Comparison of ENCODE assay signal across 23 cellular contexts in the genomic region with DNA sequence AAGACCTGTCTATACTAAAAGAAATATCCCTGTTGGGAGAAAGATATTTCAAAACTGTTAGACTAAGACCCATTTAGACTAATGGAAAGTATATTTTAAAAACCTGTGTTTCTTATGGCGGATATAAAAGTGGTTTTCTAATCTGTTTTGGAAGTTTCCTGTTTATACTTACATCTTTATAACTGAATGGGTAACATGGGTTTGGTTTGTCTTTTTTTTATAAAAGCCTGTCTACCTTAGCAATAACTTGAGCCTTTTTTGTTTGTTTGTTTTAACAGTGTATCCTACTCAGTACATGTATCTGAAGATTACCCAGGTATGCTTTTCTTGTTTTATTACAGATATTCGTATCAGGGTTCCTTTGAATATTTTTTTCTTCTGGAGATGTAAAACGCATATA.
DNase-seq lines count a peak whose midpoint lies in the region; ATAC-seq and TF ChIP-seq lines count a peak whose summit lies in the region.
"Had no signal": no experiment of that assay in that cellular context is flagged by ENCODE, and none has a peak within 500 bp of the region (broad histone marks: within the 10 kb centered on the region; RNA-seq: fewer than 3 reads in every experiment).

No MANE protein-coding gene starts in this region.

- in situ Hi-C loops in mammary epithelial cell (cut with MboI; ENCODE audit: low sequenced_read_pairs in 2 of 2) = no loop called here

- dilution Hi-C loops in mammary epithelial cell (cut with HindIII; ENCODE audit: low sequenced_read_pairs) = no loop called here

- H4K20me1 ChIP-seq in mammary epithelial cell (ENCODE audit: insufficient read depth, low read length) (no peaks in the 10 kb centered on the region), PC-3 (ENCODE audit: low read length) (no peaks in the 10 kb centered on the region)

- H2AFZ ChIP-seq in mammary epithelial cell (ENCODE audit: low read depth, low read length) (no peak overlapping the region), PC-3 (ENCODE audit: low read length) (no peak overlapping the region)

- H3K27ac ChIP-seq in thyroid gland = peak overlapping the region in 2 of 3 donors; percentile 26 to 28
- H3K27ac ChIP-seq in mammary epithelial cell (ENCODE audit: insufficient read depth, low read depth, low read length) = no peak overlapping the region
- no peak overlapping the region for H3K27ac ChIP-seq in PC-3 (ENCODE audit: low read length)
- H3K27ac ChIP-seq: esophagus squamous epithelium, gastroesophageal sphincter, neutrophil, psoas muscle had no signal

- H3K36me3 Mint-ChIP-seq in stimulated activated naive CD8-positive, alpha-beta T cell treated with anti-CD3 and anti-CD28 coated beads, Interleukin-15, Interleukin-2, amounts not matched to agents 100 ng/mL and 50 ng/mL, for 24 hours (ENCODE audit: low read depth) = peaks cover 7% of the 10 kb centered on the region
- H3K36me3 Mint-ChIP-seq in T-helper 17 cell (ENCODE audit: low read depth) = peaks cover 4% of the 10 kb centered on the region
- peaks cover 9% of the 10 kb centered on the region for H3K36me3 Mint-ChIP-seq in central memory CD8-positive, alpha-beta T cell (ENCODE audit: insufficient read depth)

- H3K27me3 Mint-ChIP-seq in stimulated activated naive CD8-positive, alpha-beta T cell treated with anti-CD3 and anti-CD28 coated beads, Interleukin-15, Interleukin-2, amounts not matched to agents 100 ng/mL and 50 ng/mL, for 24 hours = no peaks in the 10 kb centered on the region
- H3K27me3 Mint-ChIP-seq in T-helper 17 cell = no peaks in the 10 kb centered on the region
- no peaks in the 10 kb centered on the region for H3K27me3 Mint-ChIP-seq in central memory CD8-positive, alpha-beta T cell
- H3K27me3 Mint-ChIP-seq: activated B cell treated with CpG ODN at 0.5 μM for 24 hours; stimulated activated naive B cell treated with anti-CD40 and anti-IgM and Interleukin-4, amounts not matched to agents 10 μg/mL and 1 μg/mL and 100 μg/mL, for 72 hours had no signal

- H3K27me3 ChIP-seq in thyroid gland = no peaks in the 10 kb centered on the region
- no peaks in the 10 kb centered on the region for H3K27me3 ChIP-seq in mammary epithelial cell (ENCODE audit: insufficient read depth, low read length)
- no peaks in the 10 kb centered on the region for H3K27me3 ChIP-seq in PC-3 (ENCODE audit: low read length)
- H3K27me3 ChIP-seq: esophagus squamous epithelium, gastroesophageal sphincter, neutrophil had no signal

- H3K4me3 Mint-ChIP-seq in stimulated activated naive CD8-positive, alpha-beta T cell treated with anti-CD3 and anti-CD28 coated beads, Interleukin-15, Interleukin-2, amounts not matched to agents 100 ng/mL and 50 ng/mL, for 24 hours = peak overlapping the region; percentile 27
- H3K4me3 Mint-ChIP-seq in T-helper 17 cell = peak overlapping the region; percentile 41
- H3K4me3 Mint-ChIP-seq in central memory CD8-positive, alpha-beta T cell = peak overlapping the region; percentile 55
- H3K4me3 Mint-ChIP-seq: activated B cell treated with CpG ODN at 0.5 μM for 24 hours; endodermal cell; stimulated activated naive B cell treated with anti-CD40 and anti-IgM and Interleukin-4, amounts not matched to agents 10 μg/mL and 1 μg/mL and 100 μg/mL, for 72 hours had no signal

- H3K79me2 ChIP-seq in mammary epithelial cell (ENCODE audit: insufficient read depth, low read length) = peaks cover 25% of the 10 kb centered on the region
- H3K79me2 ChIP-seq in PC-3 (ENCODE audit: low read length) = no peaks in the 10 kb centered on the region

- no peak for DNase-seq in stimulated activated naive CD8-positive, alpha-beta T cell treated with anti-CD3 and anti-CD28 coated beads, Interleukin-15, Interleukin-2, amounts not matched to agents 100 U/mL and 50 U/mL, for 24 hours
- DNase-seq in T-helper 17 cell (no peak), thyroid gland (no peak), NCI-H1048 (lab: John Stamatoyannopoulos, UW) (no peak), mammary epithelial cell (no peak), PC-3 (no peak)
- no peak for DNase-seq in central memory CD8-positive, alpha-beta T cell (ENCODE audit: low spot score in 2 of 2)
- DNase-seq: activated B cell treated with CpG ODN at 0.5 μM for 24 hours; DMS53; endodermal cell; esophagus squamous epithelium; hypothalamus; islet precursor cell; KG1; MV-4-11; NCI-H1694 treated with DMSO at 0.1 percent for 48 hours; NCI-H526 treated with DMSO at 0.1 percent for 48 hours; psoas muscle; stimulated activated naive B cell treated with anti-CD40 and anti-IgM and Interleukin-4, amounts not matched to agents 10 μg/mL and 1 μg/mL and 100 μg/mL, for 72 hours had no signal

- H3K36me3 ChIP-seq in thyroid gland (no peaks in the 10 kb centered on the region), mammary epithelial cell (ENCODE audit: insufficient read depth, low read length) (no peaks in the 10 kb centered on the region), PC-3 (ENCODE audit: low read depth, low read length) (no peaks in the 10 kb centered on the region; the same call in 1 of the 2 replicates)
- H3K36me3 ChIP-seq: esophagus squamous epithelium, gastroesophageal sphincter, neutrophil had no signal

- intact Hi-C loops in thyroid gland (cut with DNase I) = no loop called here
- intact Hi-C loops in mammary epithelial cell (cut with micrococcal nuclease) = loop anchor here (2.0 to 10.0 kb wide), 5 partner anchors 165 to 425 kb away; no protein-coding TSS in a partner anchor
- intact Hi-C loops in PC-3 (cut with micrococcal nuclease) = no loop called here

- no peak overlapping the region for H3K4me3 ChIP-seq in thyroid gland (replicated peaks in 1 of 3)
- H3K4me3 ChIP-seq in mammary epithelial cell (replicated peaks in 1 of 3; ENCODE audit: insufficient read depth in 1 of 3, low read depth in 2 of 3, low read length in 3 of 3) = no peak overlapping the region
- H3K4me3 ChIP-seq in PC-3 (ENCODE audit: low read length) = no peak overlapping the region
- H3K4me3 ChIP-seq: esophagus squamous epithelium, gastroesophageal sphincter, psoas muscle had no signal

- CTCF ChIA-PET in mammary epithelial cell (lab: Charles Lee; ENCODE audit: low non-redundant PET) (no interaction called here), PC-3 (lab: Charles Lee) (no interaction called here)

- TF ChIP-seq CTCF in thyroid gland (IDR thresholded peaks at IDR 0.05) = no peak
- TF ChIP-seq CTCF in mammary epithelial cell (conservative IDR thresholded peaks at IDR 0.05 in 1 of 2, IDR thresholded peaks at IDR 0.05 in 1 of 2; ENCODE audit: extremely low read depth in 1 of 2, insufficient read depth in 1 of 2, low read depth in 1 of 2, low read length in 2 of 2) = no peak
- TF ChIP-seq CTCF in PC-3 (conservative IDR thresholded peaks at IDR 0.05; ENCODE audit: low read depth, low read length) = no peak

- peaks cover 52% of the 10 kb centered on the region for H3K4me1 Mint-ChIP-seq in stimulated activated naive CD8-positive, alpha-beta T cell treated with anti-CD3 and anti-CD28 coated beads, Interleukin-15, Interleukin-2, amounts not matched to agents 100 ng/mL and 50 ng/mL, for 24 hours (ENCODE audit: low read depth)
- H3K4me1 Mint-ChIP-seq in T-helper 17 cell = peaks cover 40% of the 10 kb centered on the region
- peaks cover 67% of the 10 kb centered on the region for H3K4me1 Mint-ChIP-seq in central memory CD8-positive, alpha-beta T cell

- peak overlapping the region; percentile 86 for H3K27ac Mint-ChIP-seq in stimulated activated naive CD8-positive, alpha-beta T cell treated with anti-CD3 and anti-CD28 coated beads, Interleukin-15, Interleukin-2, amounts not matched to agents 100 ng/mL and 50 ng/mL, for 24 hours
- peak overlapping the region; percentile 96 for H3K27ac Mint-ChIP-seq in T-helper 17 cell
- H3K27ac Mint-ChIP-seq in central memory CD8-positive, alpha-beta T cell (ENCODE audit: low read depth) = peak overlapping the region; percentile 87
- H3K27ac Mint-ChIP-seq: activated B cell treated with CpG ODN at 0.5 μM for 24 hours; endodermal cell; stimulated activated naive B cell treated with anti-CD40 and anti-IgM and Interleukin-4, amounts not matched to agents 10 μg/mL and 1 μg/mL and 100 μg/mL, for 72 hours had no signal

- H3K4me2 ChIP-seq in mammary epithelial cell (ENCODE audit: insufficient read depth, low read depth, low read length) (no peak overlapping the region), PC-3 (ENCODE audit: low read length) (no peak overlapping the region)

- no peaks in the 10 kb centered on the region for H3K9me3 ChIP-seq in T-helper 17 cell (ENCODE audit: control insufficient read depth, low read length, poor library complexity, severe bottlenecking)
- H3K9me3 ChIP-seq in thyroid gland = no peaks in the 10 kb centered on the region
- H3K9me3 ChIP-seq in mammary epithelial cell (replicated peaks; ENCODE audit: insufficient read depth, low read length) = no peaks in the 10 kb centered on the region
- H3K9me3 ChIP-seq in PC-3 (ENCODE audit: low read length) = no peaks in the 10 kb centered on the region
- H3K9me3 ChIP-seq: esophagus squamous epithelium, gastroesophageal sphincter, neutrophil, psoas muscle had no signal

- TF ChIP-seq POLR2A in thyroid gland (IDR thresholded peaks at IDR 0.05) = no peak

- H3K9ac ChIP-seq in mammary epithelial cell (ENCODE audit: insufficient read depth, low read length) = no peak overlapping the region
- no peak overlapping the region for H3K9ac ChIP-seq in PC-3 (ENCODE audit: low read length)

- BruUV-seq in mammary epithelial cell (replicated peaks; lab: Mats Ljungman, UMichigan) = no TSS peak
- no TSS peak for BruUV-seq in PC-3 (replicated peaks; lab: Mats Ljungman, UMichigan)

- H3F3A ChIP-seq in PC-3 (ENCODE audit: low read length, unreplicated experiment) = no peaks in the 10 kb centered on the region

- POLR2A ChIA-PET in PC-3 (lab: Charles Lee; ENCODE audit: unreplicated experiment) = no interaction called here

- H3K4me1 ChIP-seq in thyroid gland (peaks cover 8 to 27% of the 10 kb centered on the region in 2 donors), mammary epithelial cell (ENCODE audit: insufficient read depth, low read length) (no peaks in the 10 kb centered on the region), PC-3 (ENCODE audit: insufficient read depth, low read length) (no peaks in the 10 kb centered on the region)
- H3K4me1 ChIP-seq: psoas muscle had no signal

- H3K9me2 ChIP-seq in PC-3 (replicated peaks; ENCODE audit: low read length) = no peaks in the 10 kb centered on the region

- ATAC-seq in stimulated activated naive CD8-positive, alpha-beta T cell treated with anti-CD3 and anti-CD28 coated beads, Interleukin-15, Interleukin-2, amounts not matched to agents 100 U/mL and 50 U/mL, for 24 hours = no peak
- ATAC-seq in T-helper 17 cell = peak; percentile 49
- peak; percentile 38 for ATAC-seq in central memory CD8-positive, alpha-beta T cell (replicated peaks; ENCODE audit: extremely low read depth, poor library complexity, severe bottlenecking)
- no peak for ATAC-seq in PC-3
- ATAC-seq: gastroesophageal sphincter; HCT116; psoas muscle; stimulated activated naive B cell treated with anti-CD40 and anti-IgM and Interleukin-4, amounts not matched to agents 10 μg/mL and 1 μg/mL and 100 μg/mL, for 72 hours had no signal

- no peaks in the 10 kb centered on the region for H3K9me3 Mint-ChIP-seq in stimulated activated naive CD8-positive, alpha-beta T cell treated with anti-CD3 and anti-CD28 coated beads, Interleukin-15, Interleukin-2, amounts not matched to agents 100 ng/mL and 50 ng/mL, for 24 hours
- no peaks in the 10 kb centered on the region for H3K9me3 Mint-ChIP-seq in central memory CD8-positive, alpha-beta T cell
- H3K9me3 Mint-ChIP-seq: activated B cell treated with CpG ODN at 0.5 μM for 24 hours, endodermal cell had no signal

- WGBS in thyroid gland, 2 donors = 79 to 84% methylated on average over 3 of the region's 3 CpGs
- 97% methylated on average over 3 of the region's 3 CpGs for WGBS in mammary epithelial cell (ENCODE audit: low coverage, missing lambda C conversion rate)

Comparison
In these comparisons a context has a peak if more than half of its experiments do, and no peak if none do; other contexts are left out.
1. ATAC-seq: peak in T-helper 17 cell (single experiment) and central memory CD8-positive, alpha-beta T cell (single experiment); none in stimulated activated naive CD8-positive, alpha-beta T cell treated with anti-CD3 and anti-CD28 coated beads, Interleukin-15, Interleukin-2, amounts not matched to agents 100 U/mL and 50 U/mL, for 24 hours (single experiment) and PC-3 (single experiment).
2. H3K27ac ChIP-seq: peak in thyroid gland (2 of 3); none in mammary epithelial cell (single experiment) and PC-3 (single experiment).
3. Peak in every context shown above with its lines, with median percentiles within 50 percentile points of each other: H3K27ac Mint-ChIP-seq and H3K4me3 Mint-ChIP-seq.